In the genomic region with DNA sequence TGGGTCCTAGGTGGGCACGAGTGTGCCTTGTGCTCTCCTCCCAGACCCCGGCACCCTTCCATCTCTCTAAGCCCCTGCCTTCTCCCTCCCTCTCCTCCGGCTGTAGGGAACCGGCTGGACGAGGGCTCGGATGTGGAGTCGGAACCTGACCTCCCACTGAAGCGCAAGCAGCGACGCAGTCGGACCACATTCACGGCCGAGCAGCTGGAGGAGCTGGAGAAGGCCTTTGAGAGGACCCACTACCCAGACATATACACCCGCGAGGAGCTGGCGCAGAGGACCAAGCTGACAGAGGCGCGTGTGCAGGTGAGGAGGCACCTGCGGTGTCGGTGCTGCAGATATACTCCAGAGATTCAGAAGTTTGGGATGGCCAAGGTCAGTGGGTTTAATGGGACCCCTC, we compare ENCODE assay signal across 11 cellular contexts.
"Had no signal": no experiment of that assay in that cellular context is flagged by ENCODE, and none has a peak within 500 bp of the region (broad histone marks: within the 10 kb centered on the region; RNA-seq: fewer than 3 reads in every experiment).

No MANE protein-coding gene starts in this region.

- FAIRE-seq: H1, H54 had no signal

- H3K36me3 ChIP-seq: HAP-1 had no signal

- H3K9me3 ChIP-seq: HAP-1 had no signal

- ATAC-seq: GM23338, HCT116 had no signal

- H3K4me3 ChIP-seq: GM23248, GM23338, HAP-1 had no signal

- H3K4me3 Mint-ChIP-seq: GM23338, H9, HFFc6 had no signal

- H3K4me2 ChIP-seq: GM23338 had no signal

- DNase-seq: GM23248, GOT3, H7, H9, HCEC 1CT, HFFc6 had no signal

- H3K27ac Mint-ChIP-seq: GM23338, HFFc6 had no signal

- H3K27ac ChIP-seq: GM23248 had no signal

- H3K9ac ChIP-seq: GM23248 had no signal

- H3K4me1 ChIP-seq: HAP-1 had no signal

- H2AFZ ChIP-seq: GM23248, GM23338 had no signal

- H3K9me3 Mint-ChIP-seq: GM23338, H9, HFFc6 had no signal
